In genomic region chr5:132756542-132756941, GRCh38 we compare ENCODE assay signal across 17 cellular contexts. TPM values are rescaled to one million over a fixed set of nuclear protein-coding genes. Genes with fewer than 3 reads are reported as not detected.
DNase-seq lines count a peak whose midpoint lies in the region; TF ChIP-seq lines count a peak whose summit lies in the region.
"Had no signal": no experiment of that assay in that cellular context is flagged by ENCODE, and none has a peak within 500 bp of the region (broad histone marks: within the 10 kb centered on the region; RNA-seq: fewer than 3 reads in every experiment).

No MANE protein-coding gene starts in this region.

- DNase-seq in activated T-cell treated with anti-CD3 and anti-CD28 coated beads, Interleukin-2, amount 50 U/mL, for 24 hours: peak; percentile 16
- no peak for DNase-seq in activated T-cell treated with anti-CD3 and anti-CD28 coated beads, Interleukin-2, amount 50 U/mL, for 1 hour
- DNase-seq in caudate nucleus (lab: John Stamatoyannopoulos, UW) (no peak), islet precursor cell (peak; percentile 57), foreskin fibroblast (no peak), cerebellum (ENCODE audit: low spot score) (no peak)
- no peak for DNase-seq in activated naive CD4-positive, alpha-beta T cell (lab: John Stamatoyannopoulos, UW)
- DNase-seq: 8988T; AML-193; Caco-2; CD8-positive, alpha-beta memory T cell; DMS53; GF-D8; GM23248 had no signal

- H3K4me1 Mint-ChIP-seq in activated T-cell treated with anti-CD3 and anti-CD28 coated beads, Interleukin-2, amount 50 U/mL, for 24 hours (ENCODE audit: low read depth): peaks cover 30% of the 10 kb centered on the region

- no peaks in the 10 kb centered on the region for H3K9me3 Mint-ChIP-seq in activated T-cell treated with anti-CD3 and anti-CD28 coated beads, Interleukin-2, amount 50 U/mL, for 24 hours
- H3K9me3 Mint-ChIP-seq: CD8-positive, alpha-beta memory T cell had no signal

- H3K36me3 Mint-ChIP-seq in activated T-cell treated with anti-CD3 and anti-CD28 coated beads, Interleukin-2, amount 50 U/mL, for 24 hours (ENCODE audit: low read depth): peaks cover 37% of the 10 kb centered on the region

- H3K4me3 Mint-ChIP-seq in activated T-cell treated with anti-CD3 and anti-CD28 coated beads, Interleukin-2, amount 50 U/mL, for 24 hours: no peak overlapping the region
- H3K4me3 Mint-ChIP-seq: CD8-positive, alpha-beta memory T cell had no signal

- no peak overlapping the region for H3K27ac Mint-ChIP-seq in activated T-cell treated with anti-CD3 and anti-CD28 coated beads, Interleukin-2, amount 50 U/mL, for 24 hours

- peak overlapping the region; percentile 9 for H3K27ac ChIP-seq in caudate nucleus (ENCODE audit: low read depth, low read length)
- H3K27ac ChIP-seq in temporal lobe (ENCODE audit: low read depth, low read length): peak overlapping the region; percentile 0
- H3K27ac ChIP-seq: BLaER1, GM23248, HL-60 had no signal

- no peak overlapping the region for H3K4me3 ChIP-seq in foreskin fibroblast (ENCODE audit: low read depth in 1 of 2, low read length in 2 of 2)
- H3K4me3 ChIP-seq: BLaER1, GM23248 had no signal

- H3K27me3 Mint-ChIP-seq in activated T-cell treated with anti-CD3 and anti-CD28 coated beads, Interleukin-2, amount 50 U/mL, for 24 hours: no peaks in the 10 kb centered on the region

- TF ChIP-seq CTCF in foreskin fibroblast (IDR thresholded peaks at IDR 0.05; ENCODE audit: low read depth, low read length): no peak

RNA-seq across cellular contexts. Expression of gene CCNI2, which starts 9.3 kb away (rescaled TPM):
- total RNA-seq in temporal lobe (under 0.01 TPM), cerebellum (1.5 TPM)
- total RNA-seq: GM23248 had no signal

RNA-seq across cellular contexts. Expression of gene KIF3A, which starts 19.2 kb away (rescaled TPM):
- total RNA-seq in temporal lobe: 75.0 TPM
- 73.5 TPM for total RNA-seq in cerebellum

RNA-seq across cellular contexts. Expression of gene SEPTIN8, which starts 20.5 kb away (rescaled TPM):
- total RNA-seq in temporal lobe (27.3 TPM), cerebellum (28.7 TPM)

RNA-seq across cellular contexts. Expression of gene SOWAHA, which starts 56.6 kb away (rescaled TPM):
- total RNA-seq in temporal lobe (4.7 TPM), cerebellum (4.9 TPM)
- total RNA-seq: GM23248 had no signal

Comparison
In these comparisons a context has a peak if more than half of its experiments do, and no peak if none do; other contexts are left out.
1. DNase-seq: peak in activated T-cell treated with anti-CD3 and anti-CD28 coated beads, Interleukin-2, amount 50 U/mL, for 24 hours (single experiment) and islet precursor cell (single experiment); none in activated T-cell treated with anti-CD3 and anti-CD28 coated beads, Interleukin-2, amount 50 U/mL, for 1 hour (single experiment), caudate nucleus (0 of 61), foreskin fibroblast (0 of 2), cerebellum (single experiment) and activated naive CD4-positive, alpha-beta T cell (0 of 4).